In genomic region chr11:2675540-2675939, GRCh38 we compare ENCODE assay signal across 16 cellular contexts. TPM values are rescaled to one million over a fixed set of nuclear protein-coding genes. Genes with fewer than 3 reads are reported as not detected.
DNase-seq lines count a peak whose midpoint lies in the region; FAIRE-seq and TF ChIP-seq lines count a peak whose summit lies in the region.
"Had no signal": no experiment of that assay in that cellular context is flagged by ENCODE, and none has a peak within 500 bp of the region (broad histone marks: within the 10 kb centered on the region; RNA-seq: fewer than 3 reads in every experiment).

No MANE protein-coding gene starts in this region.

- peak overlapping the region in 1 of 2 experiments; percentile 6 for H3K18ac ChIP-seq in mesenchymal stem cell (ENCODE audit: low read depth in 1 of 2, low read length in 2 of 2)

- H3K14ac ChIP-seq in mesenchymal stem cell (ENCODE audit: low read length in 2 of 2) = no peak overlapping the region

- H4K91ac ChIP-seq in mesenchymal stem cell (ENCODE audit: low read length) = no peak overlapping the region

- no peak overlapping the region for H2BK5ac ChIP-seq in mesenchymal stem cell (ENCODE audit: low read depth, low read length, poor library complexity, severe bottlenecking)

- no peaks in the 10 kb centered on the region for H3K27me3 ChIP-seq in mesenchymal stem cell (ENCODE audit: control insufficient read depth in 1 of 2, insufficient read depth in 1 of 2, low read length in 2 of 2)
- no peaks in the 10 kb centered on the region for H3K27me3 ChIP-seq in suprapubic skin

- no peak for TF ChIP-seq POLR2A in suprapubic skin (IDR thresholded peaks at IDR 0.05)

- WGBS in mesenchymal stem cell = 78% methylated on average over 7 of the region's 7 CpGs
- 80% methylated on average over 7 of the region's 7 CpGs for WGBS in suprapubic skin

- TF ChIP-seq CTCF in suprapubic skin (IDR thresholded peaks at IDR 0.05) = no peak
- no peak for TF ChIP-seq CTCF in OCI-LY7 (conservative IDR thresholded peaks at IDR 0.05; ENCODE audit: low read length)

- H3K4me3 Mint-ChIP-seq in activated T-cell treated with anti-CD3 and anti-CD28 coated beads, Interleukin-2, amount 50 U/mL, for 24 hours = no peak overlapping the region
- H3K4me3 Mint-ChIP-seq: natural killer cell treated with Interleukin-12 subunit alpha and Interleukin-12 subunit beta and Interleukin-15 and Interleukin-18, amount 100 ng/mL, for 72 hours had no signal

- H4K20me1 ChIP-seq in OCI-LY7 (ENCODE audit: insufficient read depth, low read length) = peaks cover 6% of the 10 kb centered on the region; the same call in 1 of the 2 replicates

- no peak overlapping the region for H3K9ac ChIP-seq in mesenchymal stem cell (ENCODE audit: low read length)
- H3K9ac ChIP-seq: KMS-11 had no signal

- H3K9me2 ChIP-seq in OCI-LY7 (ENCODE audit: insufficient read depth, low read length) = no peaks in the 10 kb centered on the region

- H3K36me3 ChIP-seq in mesenchymal stem cell (ENCODE audit: control insufficient read depth in 1 of 2, insufficient read depth in 2 of 2, low read depth in 1 of 2, low read length in 2 of 2) = peaks cover 0 to 11% of the 10 kb centered on the region in 2 experiments
- no peaks in the 10 kb centered on the region for H3K36me3 ChIP-seq in suprapubic skin
- H3K36me3 ChIP-seq in OCI-LY7 (ENCODE audit: insufficient read depth, low read length) = no peaks in the 10 kb centered on the region

- POLR2A ChIA-PET in OCI-LY7 (lab: Charles Lee) = interaction anchor here (0.5 kb wide), 1 partner anchor 90 kb away, joined by 4 read pairs; no protein-coding TSS in a partner anchor

- no TSS peak for BruUV-seq in OCI-LY7 (replicated peaks; lab: Mats Ljungman, UMichigan)

- peak; percentile 12 for DNase-seq in activated T-cell treated with anti-CD3 and anti-CD28 coated beads, Interleukin-2, amount 50 U/mL, for 24 hours
- DNase-seq in activated T-cell treated with anti-CD3 and anti-CD28 coated beads, Interleukin-2, amount 50 U/mL, for 1 hour = no peak
- DNase-seq in epidermal melanocyte (ENCODE audit: insufficient read length, low spot score) = peak; percentile 59
- DNase-seq in mesenchymal stem cell = no peak
- peak; percentile 48 to 52 for DNase-seq in suprapubic skin (ENCODE audit: low spot score in 2 of 2)
- DNase-seq in OCI-LY7 (ENCODE audit: low spot score) = no peak
- no peak for DNase-seq in RCC 7860 (ENCODE audit: low spot score)
- DNase-seq in DMS53 (lab: John Stamatoyannopoulos, UW) = no peak
- DNase-seq: dermis blood vessel endothelial cell; NCI-H1436; NCI-H345; stimulated activated CD4-positive, alpha-beta T cell treated with anti-CD3 and anti-CD28 coated beads, Interleukin-2, amount 100 ng/mL, for 48 hours; trophoblast cell had no signal

- no peak overlapping the region for H2BK120ac ChIP-seq in mesenchymal stem cell (ENCODE audit: low read depth, low read length)

- CTCF ChIA-PET in OCI-LY7 (lab: Charles Lee; ENCODE audit: unreplicated experiment) = no interaction called here

- H3K4me1 ChIP-seq in mesenchymal stem cell (ENCODE audit: control insufficient read depth, insufficient read depth, low read depth, low read length) = peaks cover 13% of the 10 kb centered on the region
- peaks cover 8% of the 10 kb centered on the region for H3K4me1 ChIP-seq in suprapubic skin
- peaks cover 12% of the 10 kb centered on the region for H3K4me1 ChIP-seq in OCI-LY7 (ENCODE audit: insufficient read depth, low read length, poor library complexity, severe bottlenecking)

- H3K79me2 ChIP-seq in OCI-LY7 (ENCODE audit: insufficient read depth, low read depth, low read length) = no peaks in the 10 kb centered on the region

- H3K9me3 Mint-ChIP-seq in activated T-cell treated with anti-CD3 and anti-CD28 coated beads, Interleukin-2, amount 50 U/mL, for 24 hours = no peaks in the 10 kb centered on the region
- H3K9me3 Mint-ChIP-seq: natural killer cell treated with Interleukin-12 subunit alpha and Interleukin-12 subunit beta and Interleukin-15 and Interleukin-18, amount 100 ng/mL, for 72 hours had no signal

- H2BK12ac ChIP-seq in mesenchymal stem cell (ENCODE audit: low read length in 2 of 2) = peak overlapping the region in 1 of 2 experiments; percentile 15

- H3K27ac ChIP-seq in mesenchymal stem cell (ENCODE audit: low read length, poor library complexity, severe bottlenecking) (no peak overlapping the region), suprapubic skin (no peak overlapping the region), OCI-LY7 (ENCODE audit: low read depth, low read length, poor library complexity, severe bottlenecking) (no peak overlapping the region)
- H3K27ac ChIP-seq: KMS-11 had no signal

- peaks cover 3% of the 10 kb centered on the region for H3K4me1 Mint-ChIP-seq in activated T-cell treated with anti-CD3 and anti-CD28 coated beads, Interleukin-2, amount 50 U/mL, for 24 hours (ENCODE audit: low read depth)

- H3K4me3 ChIP-seq in mesenchymal stem cell (ENCODE audit: insufficient read depth in 1 of 2, low read depth in 1 of 2, low read length in 2 of 2) = no peak overlapping the region
- no peak overlapping the region for H3K4me3 ChIP-seq in suprapubic skin
- H3K4me3 ChIP-seq in OCI-LY7 (ENCODE audit: low read depth, low read length, poor library complexity, severe bottlenecking) = no peak overlapping the region

- no peak for TF ChIP-seq EP300 in suprapubic skin (IDR thresholded peaks at IDR 0.05)

- H2BK15ac ChIP-seq in mesenchymal stem cell (ENCODE audit: low read depth, poor library complexity, severe bottlenecking) = peak overlapping the region; percentile 33

- H3K79me1 ChIP-seq in mesenchymal stem cell (replicated peaks; ENCODE audit: low read length, poor library complexity, severe bottlenecking) = peaks cover 5% of the 10 kb centered on the region

- no peak overlapping the region for H4K8ac ChIP-seq in mesenchymal stem cell (ENCODE audit: low read length)

- FAIRE-seq in RCC 7860 (lab: Jason Lieb, UNC) = no peak
- FAIRE-seq: A204.1 had no signal

- peaks cover 3% of the 10 kb centered on the region for H3K36me3 Mint-ChIP-seq in activated T-cell treated with anti-CD3 and anti-CD28 coated beads, Interleukin-2, amount 50 U/mL, for 24 hours (ENCODE audit: low read depth)
- H3K36me3 Mint-ChIP-seq: natural killer cell treated with Interleukin-12 subunit alpha and Interleukin-12 subunit beta and Interleukin-15 and Interleukin-18, amount 100 ng/mL, for 72 hours had no signal

- H3K27me3 Mint-ChIP-seq in activated T-cell treated with anti-CD3 and anti-CD28 coated beads, Interleukin-2, amount 50 U/mL, for 24 hours = no peaks in the 10 kb centered on the region
- H3K27me3 Mint-ChIP-seq: natural killer cell treated with Interleukin-12 subunit alpha and Interleukin-12 subunit beta and Interleukin-15 and Interleukin-18, amount 100 ng/mL, for 72 hours had no signal

- intact Hi-C loops in OCI-LY7 (cut with micrococcal nuclease; ENCODE audit: unreplicated experiment) = no loop called here

- H2AK5ac ChIP-seq in mesenchymal stem cell (ENCODE audit: low read length, severe bottlenecking) = no peak overlapping the region

- H3K4ac ChIP-seq in mesenchymal stem cell (ENCODE audit: low read depth in 1 of 2, low read length in 2 of 2) = no peak overlapping the region

- H3K27ac Mint-ChIP-seq in activated T-cell treated with anti-CD3 and anti-CD28 coated beads, Interleukin-2, amount 50 U/mL, for 24 hours = no peak overlapping the region
- H3K27ac Mint-ChIP-seq: natural killer cell treated with Interleukin-12 subunit alpha and Interleukin-12 subunit beta and Interleukin-15 and Interleukin-18, amount 100 ng/mL, for 72 hours had no signal

- H3K4me2 ChIP-seq in mesenchymal stem cell (ENCODE audit: low read length, poor library complexity, severe bottlenecking) (no peak overlapping the region), OCI-LY7 (ENCODE audit: low read length) (no peak overlapping the region)
- H3K4me2 ChIP-seq: KMS-11 had no signal

- H2AFZ ChIP-seq in mesenchymal stem cell (ENCODE audit: low read depth, low read length) (no peak overlapping the region), OCI-LY7 (ENCODE audit: low read length) (no peak overlapping the region)

- no peak overlapping the region for H3K23ac ChIP-seq in mesenchymal stem cell (ENCODE audit: low read length in 2 of 2)

- H3K9me3 ChIP-seq in mesenchymal stem cell (ENCODE audit: control insufficient read depth, low read length) = no peaks in the 10 kb centered on the region
- H3K9me3 ChIP-seq in suprapubic skin = no peaks in the 10 kb centered on the region
- no peaks in the 10 kb centered on the region for H3K9me3 ChIP-seq in OCI-LY7 (ENCODE audit: low read length)

RNA-seq across cellular contexts. Expression of gene KCNQ1OT1, which starts 24.3 kb away (rescaled TPM):
- 0.08 TPM for polyA plus RNA-seq in mesenchymal stem cell (2013, experiment 1 of 2)
- 0.05 TPM for polyA plus RNA-seq in mesenchymal stem cell (2013, experiment 2 of 2)
- total RNA-seq in suprapubic skin = 1 to 10 TPM; 2.5 to 4.5 (median 3.1) TPM
- total RNA-seq in OCI-LY7 (2014; rRNA removed; shearing (Covaris generic)) = 2.5 and 2.9 TPM in 2 replicates
- total RNA-seq in OCI-LY7 (2022) = 3.4 TPM in 2 replicates

Comparison
In these comparisons a context has a peak if more than half of its experiments do, and no peak if none do; other contexts are left out.
1. DNase-seq: peak in activated T-cell treated with anti-CD3 and anti-CD28 coated beads, Interleukin-2, amount 50 U/mL, for 24 hours (single experiment), epidermal melanocyte (single experiment) and suprapubic skin (2 of 2); none in activated T-cell treated with anti-CD3 and anti-CD28 coated beads, Interleukin-2, amount 50 U/mL, for 1 hour (single experiment), mesenchymal stem cell (single experiment), OCI-LY7 (single experiment), RCC 7860 (single experiment) and DMS53 (single experiment).